10 cellular contexts compared by ENCODE assay signal in genomic region chr7:53675835-53676234, GRCh38.
"Had no signal": no experiment of that assay in that cellular context is flagged by ENCODE, and none has a peak within 500 bp of the region (broad histone marks: within the 10 kb centered on the region; RNA-seq: fewer than 3 reads in every experiment).

No MANE protein-coding gene starts in this region.

- H3K9ac ChIP-seq: GM23248 had no signal

- H3K27ac ChIP-seq: GM23248 had no signal

- H3K4me3 ChIP-seq: GM23248, GM23338, HAP-1 had no signal

- H2AFZ ChIP-seq: GM23248, GM23338 had no signal

- H3K36me3 ChIP-seq: HAP-1 had no signal

- H3K9me3 ChIP-seq: HAP-1 had no signal

- H3K4me1 ChIP-seq: HAP-1 had no signal

- ATAC-seq: GM23338, HCT116 had no signal

- H3K4me2 ChIP-seq: GM23338 had no signal

- DNase-seq: GM23248, GOT3, H7, H9, HCEC 1CT, HFFc6 had no signal

- FAIRE-seq: H1 had no signal
